Comparison of ENCODE assay signal across 8 cellular contexts in genomic region chr13:53123536-53123935, GRCh38.
"Had no signal": no experiment of that assay in that cellular context is flagged by ENCODE, and none has a peak within 500 bp of the region (broad histone marks: within the 10 kb centered on the region; RNA-seq: fewer than 3 reads in every experiment).

No MANE protein-coding gene starts in this region.

- H3K9ac ChIP-seq: GM23248 had no signal

- ATAC-seq: HepG2, K562 had no signal

- H2AFZ ChIP-seq: GM23248 had no signal

- H3K27ac ChIP-seq: GM23248, HL-60 had no signal

- H3K4me3 ChIP-seq: GM23248, K562 had no signal

- DNase-seq: GM23248, H9, HCEC 1CT, HFFc6, KG1 had no signal
